8 cellular contexts compared by ENCODE assay signal in genomic region chr6:28137458-28138020, GRCh38. TPM values are rescaled to one million over a fixed set of nuclear protein-coding genes. Genes with fewer than 3 reads are reported as not detected.
DNase-seq lines count a peak whose midpoint lies in the region; ATAC-seq, FAIRE-seq and TF ChIP-seq lines count a peak whose summit lies in the region.

No MANE protein-coding gene starts in this region.

- H3K9me3 Mint-ChIP-seq in stimulated activated naive CD8-positive, alpha-beta T cell treated with anti-CD3 and anti-CD28 coated beads, Interleukin-15, Interleukin-2, amounts not matched to agents 100 ng/mL and 50 ng/mL, for 24 hours: no peaks in the 10 kb centered on the region

- no peak for FAIRE-seq in K562 (lab: Jason Lieb, UNC)

- H3K27me3 Mint-ChIP-seq in stimulated activated naive CD8-positive, alpha-beta T cell treated with anti-CD3 and anti-CD28 coated beads, Interleukin-15, Interleukin-2, amounts not matched to agents 100 ng/mL and 50 ng/mL, for 24 hours: no peaks in the 10 kb centered on the region

- peak overlapping the region; percentile 91 for H3K4me2 ChIP-seq in K562 (ENCODE audit: insufficient read depth, low read length)

- H3K27ac Mint-ChIP-seq in stimulated activated naive CD8-positive, alpha-beta T cell treated with anti-CD3 and anti-CD28 coated beads, Interleukin-15, Interleukin-2, amounts not matched to agents 100 ng/mL and 50 ng/mL, for 24 hours: peak overlapping the region; percentile 97

- in situ Hi-C loops in K562 (cut with MboI): loop anchor here (5.0 kb wide), 1 partner anchor 220 kb away; no protein-coding TSS in a partner anchor

- TF ChIP-seq EP300 in K562 (IDR thresholded peaks at IDR 0.05; ENCODE audit: low read length): no peak

- H4K20me1 ChIP-seq in K562 (replicated peaks; ENCODE audit: control insufficient read depth, insufficient read depth, low read length): no peaks in the 10 kb centered on the region

- peak overlapping the region; percentile 96 for H3K4me3 Mint-ChIP-seq in stimulated activated naive CD8-positive, alpha-beta T cell treated with anti-CD3 and anti-CD28 coated beads, Interleukin-15, Interleukin-2, amounts not matched to agents 100 ng/mL and 50 ng/mL, for 24 hours

- CTCF ChIA-PET in HEK293T (lab: Yijun Ruan, JAX) (no interaction called here), K562 (lab: Yijun Ruan, JAX; ENCODE audit: low intra/inter-chr PET ratio) (no interaction called here)

- peaks cover 55% of the 10 kb centered on the region for H3K79me2 ChIP-seq in K562 (ENCODE audit: control insufficient read depth, insufficient read depth, low read length)

- H3K27ac ChIP-seq in Peyer's patch (peak overlapping the region; percentile 88 to 93 (median 90)), K562 (ENCODE audit: extremely low read depth, low read depth, low read length) (peak overlapping the region; percentile 96)

- H3K9ac ChIP-seq in K562 (ENCODE audit: insufficient read depth in 1 of 2, low read depth in 2 of 2, low read length in 2 of 2): peak overlapping the region; percentile 93 to 98

- H3K27me3 ChIP-seq in Peyer's patch (no peaks in the 10 kb centered on the region), K562 (ENCODE audit: control insufficient read depth in 2 of 2, insufficient read depth in 2 of 2, low read length in 2 of 2) (no peaks in the 10 kb centered on the region)

- no peak for ATAC-seq in K562

- intact Hi-C loops in K562 (cut with micrococcal nuclease): loop anchor here (2.0 to 5.0 kb wide), 4 partner anchors 75 to 351 kb away; partner anchors contain the start of genes ZSCAN26 and ZSCAN31

- no peak for TF ChIP-seq RAD21 in K562 (CRISPR knock-in tag; conservative IDR thresholded peaks at IDR 0.05 in 1 of 2, IDR thresholded peaks at IDR 0.05 in 1 of 2)

- peaks cover 22% of the 10 kb centered on the region for H3K36me3 Mint-ChIP-seq in stimulated activated naive CD8-positive, alpha-beta T cell treated with anti-CD3 and anti-CD28 coated beads, Interleukin-15, Interleukin-2, amounts not matched to agents 100 ng/mL and 50 ng/mL, for 24 hours (ENCODE audit: low read depth)

- WGBS in K562 (ENCODE audit: insufficient coverage, low coverage, missing lambda C conversion rate): 1% methylated on average over 7 of the region's 7 CpGs

- peak; percentile 26 for DNase-seq in ELR (ENCODE audit: low read depth)
- DNase-seq in HEK293T (ENCODE audit: extremely low spot score): no peak
- no peak for DNase-seq in Peyer's patch
- DNase-seq in K562 (ENCODE audit: extremely low read depth in 1 of 4, low spot score in 3 of 4): peak in 2 of 4 experiments; percentile 29 to 66
- peak; percentile 54 for DNase-seq in kidney glomerular epithelial cell (lab: John Stamatoyannopoulos, UW)
- no peak for DNase-seq in cortex of kidney (lab: John Stamatoyannopoulos, UW)
- DNase-seq in stimulated activated naive CD4-positive, alpha-beta T cell treated with Interleukin-2 at 50 U/mL for 16 hours (lab: John Stamatoyannopoulos, UW): no peak

- no peak for TF ChIP-seq CTCF in Peyer's patch (IDR thresholded peaks at IDR 0.05)
- no peak for TF ChIP-seq CTCF in K562 (IDR thresholded peaks at IDR 0.05 in 2 of 3, conservative IDR thresholded peaks at IDR 0.05 in 1 of 3; ENCODE audit: insufficient read depth in 2 of 3, low read depth in 1 of 3, low read length in 3 of 3)

- BruUV-seq in K562 (replicated peaks; lab: Mats Ljungman, UMichigan): TSS peak; percentile 11

- POLR2A ChIA-PET in HEK293T (lab: Yijun Ruan, JAX) (interaction anchor here (0.7 to 3.9 kb wide), 21 partner anchors 11 to 449 kb away, joined by 3 to 41 read pairs (median 4); partner anchors contain the start of genes ZKSCAN4, ZSCAN16 and ZSCAN26), K562 (lab: Yijun Ruan, JAX) (interaction anchor here (0.7 to 2.0 kb wide), 17 partner anchors 9 to 983 kb away, joined by 3 to 9 read pairs (median 4); partner anchors contain the start of gene ZKSCAN3)

- H3K4me1 Mint-ChIP-seq in stimulated activated naive CD8-positive, alpha-beta T cell treated with anti-CD3 and anti-CD28 coated beads, Interleukin-15, Interleukin-2, amounts not matched to agents 100 ng/mL and 50 ng/mL, for 24 hours (ENCODE audit: low read depth): peaks cover 79% of the 10 kb centered on the region

- H3K9me3 ChIP-seq in Peyer's patch (no peaks in the 10 kb centered on the region), K562 (replicated peaks; ENCODE audit: control insufficient read depth, insufficient read depth, low read depth, low read length) (no peaks in the 10 kb centered on the region; the same call in 1 of the 2 replicates)

- peak overlapping the region; percentile 62 to 87 (median 78) for H3K4me3 ChIP-seq in Peyer's patch
- H3K4me3 ChIP-seq in K562: peak overlapping the region; percentile 72

- H3K9me1 ChIP-seq in K562 (ENCODE audit: control insufficient read depth, insufficient read depth, low read length): no peaks in the 10 kb centered on the region

- peaks cover 0 to 22% (median 3%) of the 10 kb centered on the region in 4 donors for H3K4me1 ChIP-seq in Peyer's patch
- peaks cover 12 to 20% of the 10 kb centered on the region in 2 experiments; a peak in 4 of 5 replicates for H3K4me1 ChIP-seq in K562 (replicated peaks in 1 of 2; ENCODE audit: control insufficient read depth in 2 of 2, insufficient read depth in 2 of 2, low read length in 2 of 2)

- no peak for TF ChIP-seq POLR2A in Peyer's patch (IDR thresholded peaks at IDR 0.05)
- TF ChIP-seq POLR2A in K562 (conservative IDR thresholded peaks at IDR 0.05): no peak; the same call in 1 of the 2 replicates

- H2AFZ ChIP-seq in K562 (ENCODE audit: low read depth, low read length): peak overlapping the region; percentile 97

- no peaks in the 10 kb centered on the region for H3K36me3 ChIP-seq in Peyer's patch
- peaks cover 25% of the 10 kb centered on the region for H3K36me3 ChIP-seq in K562 (ENCODE audit: control insufficient read depth, insufficient read depth, low read length)

RNA-seq across cellular contexts. Expression of gene ZKSCAN8, which starts 4.1 kb away (rescaled TPM):
- total RNA-seq in Peyer's patch (10 to 100 TPM in 3 of 4 donors, 1 to 10 TPM in 1; 5.6 to 26.4 (median 15.5) TPM), K562 (2014; rRNA removed) (12.4 and 15.4 TPM in 2 replicates), K562 (2014; rRNA removed; fragmentation: Illumina TruSeq; extraction: Trizol) (21.7 and 25.3 TPM in 2 replicates), K562 (2015; rRNA removed; fragmentation: Illumina TruSeq; extraction: Trizol) (21.4 and 21.7 TPM in 2 replicates), K562 (2021) (26.7 and 29.9 TPM in 2 replicates)
- 36.9 and 61.9 TPM in 2 replicates for total RNA-seq in K562 (2011; cell fraction: chromatin; rRNA removed; ENCODE audit: low replicate concordance)
- 15.2 and 22.2 TPM in 2 replicates for total RNA-seq in K562 (2011; cell fraction: nucleolus; rRNA removed)
- total RNA-seq in K562 (2011; cell fraction: nucleoplasm; rRNA removed): 40.5 and 82.1 TPM in 2 replicates
- polyA plus RNA-seq in K562 (2011; rRNA removed) (22.1 and 40.4 TPM in 2 replicates), K562 (2014; fragmentation: Illumina TruSeq; extraction: Trizol) (35.5 and 37.7 TPM in 2 replicates), K562 (2014; fragmentation: Nextera tagmentation; extraction: Ambion mirVana) (1 to 10 TPM; 3.3 to 7.1 TPM), K562 (2014; rRNA removed) (21.8 and 24.4 TPM in 2 replicates)
- polyA plus RNA-seq in K562 (2011; cell fraction: cytosol; rRNA removed): 7.6 and 24.2 TPM in 2 replicates
- 103 and 115 TPM in 2 replicates for polyA plus RNA-seq in K562 (2011; cell fraction: nucleus; rRNA removed)
- 15.2 and 22.1 TPM in 2 replicates for polyA plus RNA-seq in K562 (2012)
- polyA minus RNA-seq in K562 (2011; rRNA and poly(A)+ RNA removed): 37.0 and 56.3 TPM in 2 replicates
- polyA minus RNA-seq in K562 (2011; cell fraction: cytosol; rRNA and poly(A)+ RNA removed): 24.8 and 28.7 TPM in 2 replicates
- polyA minus RNA-seq in K562 (2011; cell fraction: nucleus; rRNA and poly(A)+ RNA removed): 22.8 and 48.3 TPM in 2 replicates

RNA-seq across cellular contexts. Expression of gene ZSCAN16, which starts 13.1 kb away (rescaled TPM):
- total RNA-seq in Peyer's patch (10 to 100 TPM in 2 of 4 donors, 1 to 10 TPM in 2; 7.0 to 22.3 (median 12.6) TPM), K562 (2014; rRNA removed) (not detected in 2 replicates), K562 (2014; rRNA removed; fragmentation: Illumina TruSeq; extraction: Trizol) (not detected in 2 replicates), K562 (2015; rRNA removed; fragmentation: Illumina TruSeq; extraction: Trizol) (not detected in 2 replicates), K562 (2021) (not detected in 2 replicates)
- total RNA-seq in K562 (2011; cell fraction: chromatin; rRNA removed; ENCODE audit: low replicate concordance): not detected in 2 replicates
- total RNA-seq in K562 (2011; cell fraction: nucleolus; rRNA removed): not detected in 2 replicates
- not detected in 2 replicates for total RNA-seq in K562 (2011; cell fraction: nucleoplasm; rRNA removed)
- polyA plus RNA-seq in K562 (2011; rRNA removed) (0.20 TPM in 1 of 2 replicates, not detected in the other), K562 (2014; fragmentation: Illumina TruSeq; extraction: Trizol) (not detected in 2 replicates), K562 (2014; fragmentation: Nextera tagmentation; extraction: Ambion mirVana) (under 1 TPM in 1 of 2 experiments, not detected in 1; 0.08 TPM), K562 (2014; rRNA removed) (not detected in 2 replicates)
- polyA plus RNA-seq in K562 (2011; cell fraction: cytosol; rRNA removed): 0.04 TPM in 1 of 2 replicates, not detected in the other
- 0.22 TPM in 1 of 2 replicates, not detected in the other for polyA plus RNA-seq in K562 (2011; cell fraction: nucleus; rRNA removed)
- polyA plus RNA-seq in K562 (2012): 0.09 TPM in 1 of 2 replicates, not detected in the other
- 0.33 TPM in 1 of 2 replicates, not detected in the other for polyA minus RNA-seq in K562 (2011; rRNA and poly(A)+ RNA removed)
- not detected in 2 replicates for polyA minus RNA-seq in K562 (2011; cell fraction: cytosol; rRNA and poly(A)+ RNA removed)
- 0.44 TPM in 1 of 2 replicates, not detected in the other for polyA minus RNA-seq in K562 (2011; cell fraction: nucleus; rRNA and poly(A)+ RNA removed)

RNA-seq across cellular contexts. Expression of gene ZNF165, which starts 57.2 kb away (rescaled TPM):
- total RNA-seq in Peyer's patch (1 to 10 TPM; 4.2 to 8.3 (median 5.6) TPM), K562 (2014; rRNA removed) (1.2 and 1.5 TPM in 2 replicates), K562 (2014; rRNA removed; fragmentation: Illumina TruSeq; extraction: Trizol) (1.7 and 2.1 TPM in 2 replicates), K562 (2015; rRNA removed; fragmentation: Illumina TruSeq; extraction: Trizol) (2.1 and 2.3 TPM in 2 replicates), K562 (2021) (1.1 and 1.2 TPM in 2 replicates)
- total RNA-seq in K562 (2011; cell fraction: chromatin; rRNA removed; ENCODE audit: low replicate concordance): 1.3 and 1.5 TPM in 2 replicates
- 1.2 and 1.5 TPM in 2 replicates for total RNA-seq in K562 (2011; cell fraction: nucleolus; rRNA removed)
- 1.8 and 2.4 TPM in 2 replicates for total RNA-seq in K562 (2011; cell fraction: nucleoplasm; rRNA removed)
- polyA plus RNA-seq in K562 (2011; rRNA removed) (1.0 and 1.2 TPM in 2 replicates), K562 (2014; fragmentation: Illumina TruSeq; extraction: Trizol) (1.0 and 1.3 TPM in 2 replicates), K562 (2014; fragmentation: Nextera tagmentation; extraction: Ambion mirVana) (1 to 10 TPM; 2.5 to 3.6 TPM), K562 (2014; rRNA removed) (0.82 and 1.2 TPM in 2 replicates)
- polyA plus RNA-seq in K562 (2011; cell fraction: cytosol; rRNA removed): 0.36 and 0.41 TPM in 2 replicates
- 1.1 and 1.9 TPM in 2 replicates for polyA plus RNA-seq in K562 (2011; cell fraction: nucleus; rRNA removed)
- 0.99 and 1.8 TPM in 2 replicates for polyA plus RNA-seq in K562 (2012)
- polyA minus RNA-seq in K562 (2011; rRNA and poly(A)+ RNA removed): 1.3 and 2.2 TPM in 2 replicates
- polyA minus RNA-seq in K562 (2011; cell fraction: cytosol; rRNA and poly(A)+ RNA removed): not detected in 2 replicates
- polyA minus RNA-seq in K562 (2011; cell fraction: nucleus; rRNA and poly(A)+ RNA removed): 1.2 and 3.4 TPM in 2 replicates

Comparison
In these comparisons a context has a peak if more than half of its experiments do, and no peak if none do; other contexts are left out.
1. DNase-seq: peak in ELR (single experiment) and kidney glomerular epithelial cell (single experiment); none in HEK293T (single experiment), Peyer's patch (0 of 3), cortex of kidney (single experiment) and stimulated activated naive CD4-positive, alpha-beta T cell treated with Interleukin-2 at 50 U/mL for 16 hours (single experiment).
2. RNA of gene ZSCAN16, which starts 13.1 kb away (total RNA-seq): 7.0 to 22.3 TPM in Peyer's patch; not detected in K562; every median in the first group is over 4 times any median in the second.